24 cellular contexts compared by ENCODE assay signal in the genomic region with DNA sequence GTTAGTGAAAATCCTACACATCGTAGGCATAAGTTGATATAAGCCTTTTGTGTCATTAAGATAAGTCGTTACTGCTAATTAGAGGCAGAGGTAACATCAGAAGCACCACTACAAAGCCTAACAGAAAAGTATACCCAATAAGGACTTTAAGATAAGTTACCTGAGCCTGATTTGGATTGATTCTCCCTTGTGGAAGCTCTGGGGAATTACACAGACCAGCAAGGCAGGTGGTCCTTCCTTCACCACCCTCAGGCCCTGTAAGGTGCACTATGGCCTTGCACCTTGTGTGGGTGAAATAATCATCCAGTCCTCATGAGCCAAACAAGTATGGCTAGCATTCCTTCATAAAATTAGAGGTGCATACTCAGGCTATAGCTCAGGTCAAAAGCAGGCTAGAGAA.
"Had no signal": no experiment of that assay in that cellular context is flagged by ENCODE, and none has a peak within 500 bp of the region (broad histone marks: within the 10 kb centered on the region; RNA-seq: fewer than 3 reads in every experiment).

No MANE protein-coding gene starts in this region.

- H3K4me1 Mint-ChIP-seq: mesothelial cell of epicardium, naive B cell had no signal

- H3K27ac Mint-ChIP-seq: mesothelial cell of epicardium had no signal

- H3K4me3 ChIP-seq: coronary artery, dorsolateral prefrontal cortex, esophagus squamous epithelium, gastrocnemius medialis, heart right ventricle, left lung, lower lobe of right lung, mucosa of descending colon had no signal

- H3K27me3 Mint-ChIP-seq: naive B cell had no signal

- H3K27me3 ChIP-seq: dorsolateral prefrontal cortex, esophagus squamous epithelium, gastrocnemius medialis, heart right ventricle, left lung had no signal

- H3K36me3 Mint-ChIP-seq: naive B cell had no signal

- H3K4me1 ChIP-seq: esophagus squamous epithelium, gastrocnemius medialis, heart right ventricle, left lung, lower lobe of right lung had no signal

- DNase-seq: dermis blood vessel endothelial cell; dorsolateral prefrontal cortex; effector CD4-positive, alpha-beta T cell; effector memory CD4-positive, alpha-beta T cell; erythroblast; esophagus squamous epithelium; foreskin fibroblast; foreskin melanocyte; gastrocnemius medialis; glutamatergic neuron; head of caudate nucleus; heart right ventricle; hippocampal formation; left cardiac atrium; left lung; left ventricle myocardium superior; lower lobe of right lung; mesenchymal stem cell; mucosa of descending colon; naive B cell had no signal

- ATAC-seq: esophagus mucosa, gastrocnemius medialis, heart right ventricle, left cardiac atrium, left lung, left ventricle myocardium superior, lower lobe of right lung, mucosa of descending colon had no signal

- H3K27ac ChIP-seq: coronary artery, dorsolateral prefrontal cortex, epithelial cell of prostate, esophagus squamous epithelium, gastrocnemius medialis, heart right ventricle, left lung, lower lobe of right lung had no signal

- H3K36me3 ChIP-seq: esophagus squamous epithelium, gastrocnemius medialis, heart right ventricle, left lung, lower lobe of right lung had no signal

- H3K4me3 Mint-ChIP-seq: mesothelial cell of epicardium, naive B cell had no signal

- H3K9me3 ChIP-seq: esophagus squamous epithelium, gastrocnemius medialis, lower lobe of right lung had no signal
